In the genomic region with DNA sequence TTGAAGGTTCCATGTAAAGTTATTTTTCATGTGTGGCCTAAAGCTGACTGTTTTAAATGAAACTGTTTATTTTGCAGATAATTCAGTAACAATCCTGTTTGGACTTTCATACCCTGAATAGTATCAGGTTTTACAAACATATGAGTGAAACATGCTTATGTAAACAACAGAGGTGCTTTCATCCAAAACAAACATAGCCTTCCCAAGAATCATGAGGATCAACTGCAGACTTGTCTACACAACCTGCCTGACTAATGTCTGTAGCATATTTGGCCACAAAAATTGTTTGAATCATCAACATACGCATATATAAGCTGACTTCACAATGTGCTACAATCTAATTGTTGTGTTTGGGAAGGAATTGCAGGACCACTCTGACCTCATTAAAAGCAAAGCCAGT, we compare ENCODE assay signal across 14 cellular contexts.
DNase-seq lines count a peak whose midpoint lies in the region; ATAC-seq, FAIRE-seq and TF ChIP-seq lines count a peak whose summit lies in the region.
"Had no signal": no experiment of that assay in that cellular context is flagged by ENCODE, and none has a peak within 500 bp of the region (broad histone marks: within the 10 kb centered on the region; RNA-seq: fewer than 3 reads in every experiment).

No MANE protein-coding gene starts in this region.

- no peak for TF ChIP-seq CTCF in prostate gland (IDR thresholded peaks at IDR 0.05)
- TF ChIP-seq CTCF in type B pancreatic cell (conservative IDR thresholded peaks at IDR 0.05): no peak

- intact Hi-C loops in prostate gland (cut with DNase I): no loop called here

- ATAC-seq in GM21786 (IDR thresholded peaks at IDR 0.05; ENCODE audit: unreplicated experiment): no peak

- 31% methylated on average over 1 of the region's 1 CpG for WGBS in prostate gland

- DNase-seq in H54 (ENCODE audit: insufficient read length, low spot score): peak; percentile 5
- peak; percentile 18 for DNase-seq in NCI-H748 treated with DMSO at 0.1 percent for 48 hours (lab: John Stamatoyannopoulos, UW)
- peak; percentile 93 for DNase-seq in epithelial cell of prostate (ENCODE audit: low read depth, low spot score)
- peak; percentile 26 for DNase-seq in prostate gland (ENCODE audit: low spot score)
- no peak for DNase-seq in CD8-positive, alpha-beta memory T cell
- no peak for DNase-seq in type B pancreatic cell (ENCODE audit: extremely low spot score, unreplicated experiment)
- no peak for DNase-seq in erythroblast (lab: John Stamatoyannopoulos, UW)
- DNase-seq: activated CD4-positive, alpha-beta T cell treated with anti-CD3 and anti-CD28 coated beads, Interleukin-2, amount 50 U/mL, for 1 hour; activated naive CD4-positive, alpha-beta T cell treated with anti-CD3 and anti-CD28 coated beads, Interleukin-2, amount 50 U/mL, for 16 hours; DMS79; effector memory CD4-positive, alpha-beta T cell; Kasumi-1; SW 1271 had no signal

- H3K4me3 Mint-ChIP-seq in CD8-positive, alpha-beta memory T cell: no peak overlapping the region
- no peak overlapping the region for H3K4me3 Mint-ChIP-seq in type B pancreatic cell

- no peaks in the 10 kb centered on the region for H3K9me3 ChIP-seq in prostate gland
- H3K9me3 ChIP-seq in CD8-positive, alpha-beta memory T cell (ENCODE audit: low read length): no peaks in the 10 kb centered on the region

- no peaks in the 10 kb centered on the region for H3K36me3 Mint-ChIP-seq in CD8-positive, alpha-beta memory T cell
- H3K36me3 Mint-ChIP-seq in type B pancreatic cell: no peaks in the 10 kb centered on the region

- H3K4me1 ChIP-seq in prostate gland (replicated peaks): no peaks in the 10 kb centered on the region
- no peaks in the 10 kb centered on the region for H3K4me1 ChIP-seq in CD8-positive, alpha-beta memory T cell (ENCODE audit: insufficient read depth, low read length)

- H3K4me1 Mint-ChIP-seq in CD8-positive, alpha-beta memory T cell: no peaks in the 10 kb centered on the region
- H3K4me1 Mint-ChIP-seq in type B pancreatic cell (ENCODE audit: unreplicated experiment): no peaks in the 10 kb centered on the region

- peaks cover 0 to 16% (median 9%) of the 10 kb centered on the region in 5 donors for H3K9me3 Mint-ChIP-seq in CD8-positive, alpha-beta memory T cell
- peaks cover 8% of the 10 kb centered on the region for H3K9me3 Mint-ChIP-seq in type B pancreatic cell

- no peak overlapping the region for H3K27ac Mint-ChIP-seq in CD8-positive, alpha-beta memory T cell
- H3K27ac Mint-ChIP-seq in type B pancreatic cell: no peak overlapping the region

- H3K36me3 ChIP-seq in prostate gland: no peaks in the 10 kb centered on the region
- no peaks in the 10 kb centered on the region for H3K36me3 ChIP-seq in CD8-positive, alpha-beta memory T cell (ENCODE audit: insufficient read depth, low read length)

- no peak overlapping the region for H3K27ac ChIP-seq in epithelial cell of prostate
- no peak overlapping the region for H3K27ac ChIP-seq in prostate gland
- no peak overlapping the region for H3K27ac ChIP-seq in CD8-positive, alpha-beta memory T cell (ENCODE audit: low read depth, low read length)

- TF ChIP-seq POLR2A in H54 (IDR thresholded peaks at IDR 0.05; ENCODE audit: low read depth, low read length): no peak
- no peak for TF ChIP-seq POLR2A in prostate gland (IDR thresholded peaks at IDR 0.05)
- TF ChIP-seq POLR2A in erythroblast (IDR thresholded peaks at IDR 0.05; ENCODE audit: low read length): no peak

- H3K27me3 Mint-ChIP-seq in CD8-positive, alpha-beta memory T cell: peaks cover 0 to 10% of the 10 kb centered on the region in 2 donors
- no peaks in the 10 kb centered on the region for H3K27me3 Mint-ChIP-seq in type B pancreatic cell

- CTCF ChIA-PET in CD8-positive, alpha-beta memory T cell (lab: Charles Lee): no interaction called here

- H3K4me3 ChIP-seq in prostate gland: no peak overlapping the region
- H3K4me3 ChIP-seq in CD8-positive, alpha-beta memory T cell (ENCODE audit: low read length): no peak overlapping the region

- POLR2A ChIA-PET in CD8-positive, alpha-beta memory T cell (lab: Charles Lee): no interaction called here

- H3K27me3 ChIP-seq in prostate gland (replicated peaks; ENCODE audit: insufficient read depth): no peaks in the 10 kb centered on the region
- no peaks in the 10 kb centered on the region for H3K27me3 ChIP-seq in CD8-positive, alpha-beta memory T cell (ENCODE audit: insufficient read depth, low read length, poor library complexity, severe bottlenecking)

- peak; percentile 72 for FAIRE-seq in H54 (lab: Jason Lieb, UNC)

Comparison
In these comparisons a context has a peak if more than half of its experiments do, and no peak if none do; other contexts are left out.
1. DNase-seq: peak in H54 (single experiment), NCI-H748 treated with DMSO at 0.1 percent for 48 hours (single experiment), epithelial cell of prostate (single experiment) and prostate gland (single experiment); none in CD8-positive, alpha-beta memory T cell (0 of 5), type B pancreatic cell (single experiment) and erythroblast (0 of 2).